Comparison of ENCODE assay signal across 9 cellular contexts in the genomic region with DNA sequence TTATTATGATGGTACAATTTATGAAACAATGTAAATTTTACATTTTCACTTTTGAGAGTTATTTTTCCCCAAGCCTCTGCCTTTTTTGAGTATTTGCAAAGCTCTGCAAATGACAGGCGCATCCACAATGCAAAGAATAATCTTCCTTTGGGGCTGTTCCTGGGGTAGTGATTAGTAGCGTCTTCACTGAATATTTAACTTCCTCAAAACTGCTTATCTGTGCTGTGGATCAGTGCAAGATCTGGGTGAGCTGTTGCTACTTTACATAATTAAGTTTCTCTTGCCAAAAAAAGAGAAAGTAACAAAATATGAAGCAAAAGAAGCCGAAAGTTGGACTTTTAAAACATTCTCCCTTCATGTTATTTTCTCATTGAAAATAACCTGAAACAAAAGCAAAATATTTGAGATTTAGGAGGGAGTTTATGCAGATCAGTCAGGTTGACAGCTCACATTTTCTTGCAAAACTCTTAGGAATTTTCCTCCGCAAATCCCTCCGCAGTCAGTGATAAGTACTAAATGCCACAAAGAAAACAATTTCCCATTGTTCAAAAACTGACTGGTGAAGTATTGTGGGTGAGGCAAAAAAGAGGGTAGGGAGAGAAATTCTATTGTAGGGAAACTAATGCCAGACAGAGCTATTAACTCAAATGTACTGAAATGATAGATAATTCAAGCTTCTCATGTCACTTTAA.
A peak's percentile ranks its signal among the peaks of the same experiment; 100 is the strongest.
DNase-seq lines count a peak whose midpoint lies in the region; ATAC-seq and TF ChIP-seq lines count a peak whose summit lies in the region.
"Had no signal": no experiment of that assay in that cellular context is flagged by ENCODE, and none has a peak within 500 bp of the region (broad histone marks: within the 10 kb centered on the region; RNA-seq: fewer than 3 reads in every experiment).

No MANE protein-coding gene starts in this region.

- H3K27ac ChIP-seq in hepatocyte, result no peak overlapping the region

- DNase-seq in CD14-positive monocyte (ENCODE audit: low spot score) (no peak), SKM-1 treated with dmso at 0.1 percent for 144 hours (lab: John Stamatoyannopoulos, UW; ENCODE audit: unreplicated experiment) (peak; percentile 64), hepatocyte (ENCODE audit: low spot score) (no peak), UCSD-AML1 (lab: John Stamatoyannopoulos, UW; ENCODE audit: unreplicated experiment) (no peak), NK-92 (lab: John Stamatoyannopoulos, UW; ENCODE audit: unreplicated experiment) (no peak), Right ventricle myocardium inferior (ENCODE audit: missing footprints) (no peak)
- DNase-seq: COR-L47 had no signal

- no peaks in the 10 kb centered on the region for H4K20me1 ChIP-seq in hepatocyte (ENCODE audit: insufficient read depth, poor library complexity, severe bottlenecking)

- H3K9me2 ChIP-seq in hepatocyte (replicated peaks; ENCODE audit: insufficient read depth), result no peaks in the 10 kb centered on the region

- no peaks in the 10 kb centered on the region for H3K27me3 Mint-ChIP-seq in CD14-positive monocyte (ENCODE audit: low read depth in 3 of 3)

- peaks cover 6% of the 10 kb centered on the region for H3K4me1 Mint-ChIP-seq in CD14-positive monocyte

- no peaks in the 10 kb centered on the region for H3K36me3 Mint-ChIP-seq in CD14-positive monocyte

- H3K79me2 ChIP-seq in hepatocyte, result no peaks in the 10 kb centered on the region

- ATAC-seq in HG02852 (IDR thresholded peaks at IDR 0.05; ENCODE audit: unreplicated experiment) (peak; percentile 76), HG02763 (IDR thresholded peaks at IDR 0.05; ENCODE audit: unreplicated experiment) (no peak), Right ventricle myocardium inferior (no peak)

- H3K4me3 Mint-ChIP-seq in CD14-positive monocyte, result peak overlapping the region; percentile 11 to 76

- H3K27me3 ChIP-seq in hepatocyte, result no peaks in the 10 kb centered on the region

- no peaks in the 10 kb centered on the region for H3K9me3 ChIP-seq in hepatocyte (ENCODE audit: low read depth)

- no peak overlapping the region for H3K4me3 ChIP-seq in hepatocyte

- H3K27ac Mint-ChIP-seq in CD14-positive monocyte, result no peak overlapping the region

- no peaks in the 10 kb centered on the region for H3K36me3 ChIP-seq in hepatocyte (replicated peaks; ENCODE audit: insufficient read depth, low read depth)

- peak overlapping the region; percentile 41 for H3K4me2 ChIP-seq in hepatocyte

- no peak for TF ChIP-seq CTCF in CD14-positive monocyte (IDR thresholded peaks at IDR 0.05)
- no peak for TF ChIP-seq CTCF in hepatocyte (IDR thresholded peaks at IDR 0.05; ENCODE audit: poor library complexity)

- WGBS in hepatocyte (ENCODE audit: low lambda C conversion rate, missing lambda C conversion rate), result 53% methylated on average over 5 of the region's 5 CpGs

- peaks cover 9% of the 10 kb centered on the region for H3K4me1 ChIP-seq in hepatocyte (ENCODE audit: insufficient read depth)

- no peaks in the 10 kb centered on the region for H3K9me3 Mint-ChIP-seq in CD14-positive monocyte

- intact Hi-C loops in CD14-positive monocyte (cut with micrococcal nuclease), result no loop called here
- intact Hi-C loops in Right ventricle myocardium inferior (cut with DNase I), result no loop called here

- H2AFZ ChIP-seq in hepatocyte, result peak overlapping the region; percentile 49
